ENCODE assay signal across 8 cellular contexts in the genomic region with DNA sequence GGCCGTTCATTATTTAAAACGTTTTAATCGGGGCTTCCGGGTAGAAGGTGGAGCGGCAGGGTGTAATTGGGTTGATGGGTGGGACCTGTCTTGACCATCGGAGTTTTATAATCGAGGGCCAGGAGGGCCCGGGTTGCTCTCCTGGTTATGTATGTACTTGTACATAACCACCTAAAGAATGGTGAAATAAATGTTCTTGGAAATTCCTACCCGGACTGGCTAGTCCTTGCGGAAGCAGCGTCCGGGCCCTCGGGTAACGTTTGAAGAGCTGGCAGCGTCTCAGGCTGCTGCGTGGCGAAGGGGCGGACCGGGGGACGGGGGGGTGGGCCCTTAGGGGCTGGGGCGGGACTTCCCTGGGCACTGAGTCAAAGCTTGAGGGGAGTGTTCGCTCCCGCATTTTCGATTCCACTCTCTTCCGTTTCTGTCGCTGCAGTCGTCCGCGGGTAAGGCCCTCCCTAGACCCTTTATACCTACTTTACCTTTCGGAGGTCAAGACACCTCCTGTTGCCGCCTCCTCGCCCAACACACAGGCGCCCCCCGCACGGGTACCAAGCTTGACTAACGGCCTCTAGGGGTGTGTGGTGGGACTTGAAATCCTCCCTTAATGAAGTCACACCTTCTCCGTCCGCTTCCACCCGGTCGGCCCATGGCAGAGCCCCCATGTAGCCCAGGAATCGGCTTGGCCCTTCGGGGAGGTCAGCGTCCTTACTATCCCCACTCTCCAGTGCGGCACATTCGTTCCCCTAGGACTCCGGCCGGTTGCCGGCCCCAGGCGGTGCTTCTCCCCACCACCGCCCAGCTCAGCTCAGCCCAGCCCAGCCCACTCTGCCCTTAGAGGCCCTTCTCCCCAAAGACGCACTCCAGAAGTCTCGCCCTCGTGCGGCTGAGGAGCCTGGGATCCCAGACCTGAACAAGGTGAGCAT. TPM values are rescaled to one million over a fixed set of nuclear protein-coding genes. Genes with fewer than 3 reads are reported as not detected.
DNase-seq lines count a peak whose midpoint lies in the region; ATAC-seq and TF ChIP-seq lines count a peak whose summit lies in the region.

A gene with protein sequence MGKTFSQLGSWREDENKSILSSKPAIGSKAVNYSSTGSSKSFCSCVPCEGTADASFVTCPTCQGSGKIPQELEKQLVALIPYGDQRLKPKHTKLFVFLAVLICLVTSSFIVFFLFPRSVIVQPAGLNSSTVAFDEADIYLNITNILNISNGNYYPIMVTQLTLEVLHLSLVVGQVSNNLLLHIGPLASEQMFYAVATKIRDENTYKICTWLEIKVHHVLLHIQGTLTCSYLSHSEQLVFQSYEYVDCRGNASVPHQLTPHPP (plus strand): TSS at position 396 of the 923 bp plus-strand sequence. CDS start 1,167 bp downstream, outside the sequence.

- H3K9me3 ChIP-seq in NT2/D1 (ENCODE audit: insufficient read depth, low read length): no peaks in the 10 kb centered on the region

- peak; percentile 46 for DNase-seq in NT2/D1 (ENCODE audit: low read depth, low spot score)
- DNase-seq in activated T-helper 1 cell treated with Interleukin-2 at 50 U/mL for 16 hours (ENCODE audit: low read depth): peak; percentile 61
- DNase-seq in fibroblast of mammary gland (ENCODE audit: low read depth): peak; percentile 81
- DNase-seq in natural killer cell: peak; percentile 72
- peak; percentile 78 for DNase-seq in stimulated activated naive CD4-positive, alpha-beta T cell treated with Interleukin-2 at 50 U/mL for 16 hours (lab: John Stamatoyannopoulos, UW)
- no peak for DNase-seq in HuH-7 (ENCODE audit: low spot score)

- no peaks in the 10 kb centered on the region for H3K27me3 ChIP-seq in NT2/D1 (ENCODE audit: insufficient read depth, insufficient read length)

- H3K27me3 Mint-ChIP-seq in natural killer cell (ENCODE audit: low read depth in 2 of 2): no peaks in the 10 kb centered on the region

- H3K27ac Mint-ChIP-seq in natural killer cell: peak within 1 kb of the TSS; percentile 95 to 97

- peak within 1 kb of the TSS; percentile 43 for H3K4me3 ChIP-seq in NT2/D1 (ENCODE audit: insufficient read length, low read depth)
- peak within 1 kb of the TSS; percentile 79 for H3K4me3 ChIP-seq in fibroblast of mammary gland (ENCODE audit: control insufficient read depth, low read depth, low read length)

- TF ChIP-seq CTCF in fibroblast of mammary gland (conservative IDR thresholded peaks at IDR 0.05; ENCODE audit: control insufficient read depth, insufficient read depth, low read depth, low read length): peak; percentile 31
- TF ChIP-seq CTCF in natural killer cell (IDR thresholded peaks at IDR 0.05): peak; percentile 52

- peaks cover 22 to 34% of the 10 kb centered on the region in 2 donors for H3K4me1 Mint-ChIP-seq in natural killer cell

- ATAC-seq in GM18511 (IDR thresholded peaks at IDR 0.05; ENCODE audit: unreplicated experiment): peak; percentile 79
- peak; percentile 55 for ATAC-seq in HG02973 (IDR thresholded peaks at IDR 0.05; ENCODE audit: unreplicated experiment)
- peak; percentile 91 to 93 (median 91) for ATAC-seq in natural killer cell

- H3K4me3 Mint-ChIP-seq in natural killer cell: peak within 1 kb of the TSS; percentile 96

- no peaks in the 10 kb centered on the region for H3K9me3 Mint-ChIP-seq in natural killer cell

- peak within 1 kb of the TSS; percentile 70 for H3K9ac ChIP-seq in NT2/D1 (ENCODE audit: insufficient read length, low read depth)

- intact Hi-C loops in natural killer cell (cut with micrococcal nuclease): loop anchor here (5.0 kb wide), 2 partner anchors 39 to 126 kb away; a partner anchor contains a TSS

- H3K36me3 Mint-ChIP-seq in natural killer cell: peaks cover 6% of the 10 kb centered on the region

- H3K4me1 ChIP-seq in NT2/D1 (ENCODE audit: insufficient read depth, insufficient read length): no peaks in the 10 kb centered on the region

- H3K36me3 ChIP-seq in NT2/D1 (ENCODE audit: insufficient read depth, insufficient read length, low read length): peaks cover 43% of the 10 kb centered on the region

RNA-seq across cellular contexts. Expression of the gene that starts here (rescaled TPM):
- 10 to 100 TPM; 22.0 to 27.4 (median 22.4) TPM for total RNA-seq in natural killer cell
